Comparison of ENCODE assay signal across 29 cellular contexts in the genomic region with DNA sequence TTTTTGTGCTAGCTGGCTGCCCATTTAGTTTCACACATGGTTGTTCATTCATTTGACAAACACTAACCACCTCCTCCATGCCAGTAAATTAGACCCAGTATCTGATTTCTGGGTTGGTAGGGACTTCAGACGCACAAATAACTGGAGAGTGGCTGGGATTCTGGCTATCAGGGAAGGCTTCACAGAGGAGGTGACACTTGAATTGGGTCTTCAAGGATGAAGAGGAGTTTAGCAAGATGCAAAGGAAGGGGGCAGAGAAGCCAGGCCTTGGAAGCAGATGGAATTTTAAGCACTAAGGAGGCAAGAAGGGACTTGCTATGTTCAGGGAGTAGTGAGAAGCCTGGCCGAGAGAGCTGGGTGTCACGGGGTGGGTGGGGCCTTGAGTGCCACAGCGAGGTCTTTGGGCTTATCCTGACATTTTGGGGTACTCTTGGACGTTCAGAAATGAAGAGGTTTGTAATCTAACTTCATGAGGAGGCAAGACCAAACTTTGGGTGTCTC.
"Had no signal": no experiment of that assay in that cellular context is flagged by ENCODE, and none has a peak within 500 bp of the region (broad histone marks: within the 10 kb centered on the region; RNA-seq: fewer than 3 reads in every experiment).

No MANE protein-coding gene starts in this region.

- FAIRE-seq: islet of Langerhans, pancreas had no signal

- DNase-seq: hypothalamus; immature natural killer cell; midbrain; mucosa of descending colon; naive thymus-derived CD4-positive, alpha-beta T cell; nucleus accumbens; pancreas; posterior cingulate gyrus; retina; right cardiac atrium; stimulated activated CD4-positive, alpha-beta T cell treated with anti-CD3 and anti-CD28 coated beads, Interleukin-12 subunit alpha, Interleukin-12 subunit beta, amount 100 ng/mL, for 4 hours; stimulated activated CD4-positive, alpha-beta T cell treated with anti-CD3 and anti-CD28 coated beads, Interleukin-15, amount 100 ng/mL, for 24 hours; stimulated activated CD4-positive, alpha-beta T cell treated with anti-CD3 and anti-CD28 coated beads, Interleukin-2, amount 100 ng/mL, for 24 hours; stimulated activated CD4-positive, alpha-beta T cell treated with anti-CD3 and anti-CD28 coated beads, Interleukin-4, amount 100 ng/mL, for 1 hour; stimulated activated naive B cell treated with anti-CD40 and anti-IgM and Interleukin-4, amounts not matched to agents 10 μg/mL and 1 μg/mL and 100 μg/mL, for 72 hours; stimulated activated naive CD8-positive, alpha-beta T cell treated with anti-CD3 and anti-CD28 coated beads, Interleukin-15, Interleukin-2, amounts not matched to agents 100 U/mL and 50 U/mL, for 24 hours; stomach; testis; thyroid gland; transverse colon; upper lobe of left lung had no signal

- H3K27ac ChIP-seq: left ventricle myocardium inferior, pancreas, prostate gland, skin epidermis, stomach, testis, thyroid gland, transverse colon, upper lobe of left lung, vagina had no signal

- H3K27me3 ChIP-seq: testis, thyroid gland had no signal

- H3K9me3 ChIP-seq: left ventricle myocardium inferior, mucosa of descending colon, pancreas, prostate gland, stomach, testis, thyroid gland, transverse colon, upper lobe of left lung, vagina had no signal

- H3K36me3 ChIP-seq: left ventricle myocardium inferior, pancreas, prostate gland, stomach, thyroid gland, transverse colon, upper lobe of left lung, vagina had no signal

- H3K4me1 ChIP-seq: pancreas, prostate gland, testis had no signal

- ATAC-seq: mucosa of descending colon; naive thymus-derived CD4-positive, alpha-beta T cell; natural killer cell treated with Interleukin-12 subunit alpha and Interleukin-12 subunit beta and Interleukin-15 and Interleukin-18, amount 100 ng/mL, for 72 hours; pancreas; right cardiac atrium; sciatic nerve; stimulated activated naive B cell treated with anti-CD40 and anti-IgM and Interleukin-4, amounts not matched to agents 10 μg/mL and 1 μg/mL and 100 μg/mL, for 72 hours; stimulated activated naive CD8-positive, alpha-beta T cell treated with anti-CD3 and anti-CD28 coated beads, Interleukin-15, Interleukin-2, amounts not matched to agents 100 U/mL and 50 U/mL, for 24 hours had no signal

- H3K4me3 ChIP-seq: left ventricle myocardium inferior, lung, mucosa of descending colon, pancreas, prostate gland, skin epidermis, stomach, testis, thyroid gland, transverse colon, upper lobe of left lung, vagina had no signal
